In the genomic region with DNA sequence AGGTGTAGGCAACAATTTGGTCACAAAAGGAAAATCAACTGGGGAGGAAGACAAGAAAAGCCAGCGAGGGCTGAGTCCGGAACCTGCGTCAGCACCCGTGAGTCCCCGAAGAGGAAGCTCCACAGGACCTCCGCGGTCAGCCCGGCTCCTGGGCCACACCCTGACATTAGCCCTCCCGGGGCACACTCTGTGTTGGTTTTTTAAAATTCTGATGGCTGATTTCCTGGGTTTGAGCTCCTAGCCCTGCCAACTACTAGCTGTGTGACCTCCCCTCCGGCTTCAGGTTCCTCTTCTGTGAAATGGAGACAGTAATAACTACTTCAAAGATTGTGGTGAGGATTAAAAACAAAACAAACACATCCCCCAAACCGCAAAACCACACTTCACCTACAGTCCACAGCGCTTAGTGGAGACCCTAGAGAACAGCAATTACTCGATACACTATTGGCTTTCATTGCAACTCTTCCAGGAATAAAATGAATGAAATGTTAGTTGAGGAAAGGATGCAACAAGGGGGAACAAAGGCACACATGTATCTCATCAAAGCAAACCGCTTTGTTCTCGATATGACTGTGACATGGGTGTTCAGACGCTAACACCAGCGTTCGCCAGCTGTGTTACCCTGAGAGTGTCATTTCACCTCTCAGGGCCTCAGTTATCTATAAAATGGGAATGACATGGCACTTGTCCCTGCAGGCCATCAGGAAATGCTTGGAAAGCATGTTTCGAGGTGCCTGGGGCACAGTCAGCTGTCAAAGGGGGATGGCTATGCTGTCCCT, we compare ENCODE assay signal across 8 cellular contexts. TPM values are rescaled to one million over a fixed set of nuclear protein-coding genes. Genes with fewer than 3 reads are reported as not detected.
DNase-seq lines count a peak whose midpoint lies in the region; ATAC-seq, FAIRE-seq and TF ChIP-seq lines count a peak whose summit lies in the region.

No MANE protein-coding gene starts in this region.

- peak overlapping the region; percentile 75 for H3K4me3 Mint-ChIP-seq in activated naive CD8-positive, alpha-beta T cell

- H3K9me3 Mint-ChIP-seq in activated naive CD8-positive, alpha-beta T cell (ENCODE audit: low read depth): no peaks in the 10 kb centered on the region

- no peak for FAIRE-seq in D721Med (lab: Jason Lieb, UNC)

- peaks cover 0 to 26% (median 10%) of the 10 kb centered on the region in 6 donors for H3K36me3 ChIP-seq in spleen
- H3K36me3 ChIP-seq in PC-3 (ENCODE audit: low read depth, low read length): no peaks in the 10 kb centered on the region

- H3K9me3 ChIP-seq in spleen: peaks cover 0 to 6% (median 0%) of the 10 kb centered on the region in 8 donors
- H3K9me3 ChIP-seq in PC-3 (ENCODE audit: low read length): no peaks in the 10 kb centered on the region

- H3K4me1 ChIP-seq in spleen (peaks cover 18 to 79% (median 55%) of the 10 kb centered on the region in 6 donors), PC-3 (ENCODE audit: insufficient read depth, low read length) (peaks cover 51% of the 10 kb centered on the region)

- H2AFZ ChIP-seq in PC-3 (ENCODE audit: low read length): no peak overlapping the region

- peaks cover 7% of the 10 kb centered on the region for H3K36me3 Mint-ChIP-seq in activated naive CD8-positive, alpha-beta T cell

- H3K9ac ChIP-seq in PC-3 (ENCODE audit: low read length): no peak overlapping the region

- H3K4me2 ChIP-seq in PC-3 (ENCODE audit: low read length): no peak overlapping the region

- H4K20me1 ChIP-seq in PC-3 (ENCODE audit: low read length): no peaks in the 10 kb centered on the region

- H3K27me3 ChIP-seq in spleen (replicated peaks in 1 of 7) (no peaks in the 10 kb centered on the region), PC-3 (ENCODE audit: low read length) (no peaks in the 10 kb centered on the region)

- H3K27me3 Mint-ChIP-seq in activated naive CD8-positive, alpha-beta T cell: no peaks in the 10 kb centered on the region

- no peaks in the 10 kb centered on the region for H3K9me2 ChIP-seq in PC-3 (replicated peaks; ENCODE audit: low read length)

- POLR2A ChIA-PET in PC-3 (lab: Charles Lee; ENCODE audit: unreplicated experiment): interaction anchor here (0.6 kb wide), 1 partner anchor 605 kb away, joined by 3 read pairs; no protein-coding TSS in a partner anchor

- DNase-seq in RPMI7951 (ENCODE audit: low read depth): peak; percentile 80
- DNase-seq in spleen: peak; percentile 96
- no peak for DNase-seq in D721Med (ENCODE audit: insufficient read length, low spot score)
- no peak for DNase-seq in HT-29 (ENCODE audit: low spot score)
- DNase-seq in PC-3: no peak

- H3K27ac ChIP-seq in spleen (peak overlapping the region; percentile 80 to 96 (median 89)), PC-3 (ENCODE audit: low read length) (no peak overlapping the region)

- 11 to 30% (median 22%) methylated on average over 19 of the region's 19 CpGs for WGBS in spleen, 5 donors

- TF ChIP-seq CTCF in spleen (IDR thresholded peaks at IDR 0.05 in 8 of 11, conservative IDR thresholded peaks at IDR 0.05 in 3 of 11) (no peak), D721Med (IDR thresholded peaks at IDR 0.05; ENCODE audit: insufficient read depth, missing control alignments) (no peak), PC-3 (conservative IDR thresholded peaks at IDR 0.05; ENCODE audit: low read depth, low read length) (no peak)

- TF ChIP-seq POLR2A in spleen (IDR thresholded peaks at IDR 0.05): no peak

- no peaks in the 10 kb centered on the region for H3F3A ChIP-seq in PC-3 (ENCODE audit: low read length, unreplicated experiment)

- no peaks in the 10 kb centered on the region for H3K79me2 ChIP-seq in PC-3 (ENCODE audit: low read length)

- H3K4me3 ChIP-seq in spleen (peak overlapping the region in 7 of 8 donors; percentile 36 to 72 (median 43)), PC-3 (ENCODE audit: low read length) (no peak overlapping the region)

- ATAC-seq in GM18907 (IDR thresholded peaks at IDR 0.05; ENCODE audit: unreplicated experiment) (peak; percentile 64), HG02943 (IDR thresholded peaks at IDR 0.05; ENCODE audit: low read depth, unreplicated experiment) (peak; percentile 58), PC-3 (no peak)

- CTCF ChIA-PET in PC-3 (lab: Charles Lee): no interaction called here

- peaks cover 60% of the 10 kb centered on the region for H3K4me1 Mint-ChIP-seq in activated naive CD8-positive, alpha-beta T cell (ENCODE audit: low read depth)

- intact Hi-C loops in spleen (cut with DNase I; ENCODE audit: low total_unique reads): loop anchor here (5.0 kb wide), 1 partner anchor 232 kb away; no protein-coding TSS in a partner anchor
- intact Hi-C loops in PC-3 (cut with micrococcal nuclease): loop anchor here (10.0 kb wide), 1 partner anchor 376 kb away; no protein-coding TSS in a partner anchor

- H3K27ac Mint-ChIP-seq in activated naive CD8-positive, alpha-beta T cell: peak overlapping the region; percentile 87

- no TSS peak for BruUV-seq in PC-3 (replicated peaks; lab: Mats Ljungman, UMichigan)

RNA-seq across cellular contexts. Expression of gene ZBP1, which starts 1.0 kb away (rescaled TPM):
- not detected in 2 replicates for total RNA-seq in RPMI7951 (2014; rRNA removed; shearing (Covaris generic))
- total RNA-seq in spleen (10 to 100 TPM; 11.7 to 28.4 (median 20.9) TPM), PC-3 (2014; rRNA removed) (0.12 TPM in 1 of 2 replicates, not detected in the other)
- 10 to 100 TPM in 1 of 3 donors, 1 to 10 TPM in 2; 8.6 to 11.2 (median 9.8) TPM for polyA plus RNA-seq in spleen
- 0.70 and 2.0 TPM in 2 replicates for total RNA-seq in HT-29 (2014; rRNA removed; shearing (Covaris generic))

RNA-seq across cellular contexts. Expression of gene PCK1, which starts 58.3 kb away (rescaled TPM):
- not detected in 2 replicates for total RNA-seq in RPMI7951 (2014; rRNA removed; shearing (Covaris generic))
- total RNA-seq in spleen: under 1 TPM in 4 of 7 donors, not detected in 3; 0.17 to 0.67 (median 0.41) TPM
- under 1 TPM; 0.04 to 0.13 (median 0.05) TPM for polyA plus RNA-seq in spleen
- total RNA-seq in HT-29 (2014; rRNA removed; shearing (Covaris generic)): 0.94 and 1.9 TPM in 2 replicates
- not detected in 2 replicates for total RNA-seq in PC-3 (2014; rRNA removed)

Comparison
In these comparisons a context has a peak if more than half of its experiments do, and no peak if none do; other contexts are left out.
1. DNase-seq: peak in RPMI7951 (single experiment) and spleen (single experiment); none in D721Med (single experiment), HT-29 (single experiment) and PC-3 (single experiment).